ENCODE assay signal across 1 cellular context in the genomic region with DNA sequence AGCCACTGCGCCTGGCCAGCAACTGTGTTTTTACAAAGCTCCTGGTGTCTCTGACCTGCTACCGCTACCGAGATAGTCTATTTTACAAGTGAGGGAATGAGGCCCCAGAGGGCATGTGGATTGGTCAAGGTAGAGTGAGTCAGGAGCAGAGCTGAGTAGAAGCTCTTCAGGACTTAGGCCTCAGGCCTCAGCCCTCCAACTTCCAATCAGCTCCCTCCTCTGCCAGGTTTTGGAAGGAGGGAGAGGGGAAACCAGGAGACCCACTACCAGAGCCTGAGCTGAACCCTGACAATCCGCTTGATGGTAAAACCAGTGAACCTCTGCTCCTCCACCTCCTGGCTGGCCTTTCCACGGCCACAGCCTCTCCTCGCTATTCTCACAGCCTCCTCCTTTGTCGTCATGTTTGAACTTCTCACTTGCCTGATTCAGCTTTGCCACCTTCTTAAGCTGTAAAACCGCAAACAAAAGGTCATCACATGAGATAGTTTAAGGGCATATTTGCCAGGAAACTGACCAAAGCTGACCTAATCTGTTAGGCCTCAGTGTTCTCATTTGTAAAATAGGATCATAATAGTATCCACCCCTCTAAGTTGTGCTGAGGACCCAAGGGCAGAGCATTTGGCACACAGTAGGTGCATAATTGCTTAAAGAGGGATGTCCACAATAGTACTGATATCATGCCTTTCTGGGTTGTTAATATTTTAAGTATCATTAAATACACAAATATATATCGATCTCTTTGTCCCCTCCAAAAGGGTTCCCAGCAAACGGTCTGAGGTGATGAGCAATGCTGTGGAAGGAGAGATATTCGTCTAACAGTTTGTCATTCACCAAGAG.
TF ChIP-seq lines count a peak whose summit lies in the region.

No MANE protein-coding gene starts in this region.

TF ChIP-seq in GM12878, 131 proteins besides CTCF, POLR2A, EP300 and RAD21:
- peak; percentile 65; the same call in 1 of the 2 replicates for TF ChIP-seq CREM (IDR thresholded peaks at IDR 0.05; ENCODE audit: low read depth)
- peak; percentile 76 for TF ChIP-seq IKZF1 (conservative IDR thresholded peaks at IDR 0.05)
- no peak for TF ChIP-seq PAX5 (IDR thresholded peaks at IDR 0.05; ENCODE audit: borderline replicate concordance, low read depth, low read length)
- TF ChIP-seq CBFB (IDR thresholded peaks at IDR 0.05; ENCODE audit: low read depth) = peak; percentile 87
- TF ChIP-seq SKIL (IDR thresholded peaks at IDR 0.05; ENCODE audit: low read depth, poor library complexity, severe bottlenecking) = peak; percentile 58
- TF ChIP-seq, protein P1, sequence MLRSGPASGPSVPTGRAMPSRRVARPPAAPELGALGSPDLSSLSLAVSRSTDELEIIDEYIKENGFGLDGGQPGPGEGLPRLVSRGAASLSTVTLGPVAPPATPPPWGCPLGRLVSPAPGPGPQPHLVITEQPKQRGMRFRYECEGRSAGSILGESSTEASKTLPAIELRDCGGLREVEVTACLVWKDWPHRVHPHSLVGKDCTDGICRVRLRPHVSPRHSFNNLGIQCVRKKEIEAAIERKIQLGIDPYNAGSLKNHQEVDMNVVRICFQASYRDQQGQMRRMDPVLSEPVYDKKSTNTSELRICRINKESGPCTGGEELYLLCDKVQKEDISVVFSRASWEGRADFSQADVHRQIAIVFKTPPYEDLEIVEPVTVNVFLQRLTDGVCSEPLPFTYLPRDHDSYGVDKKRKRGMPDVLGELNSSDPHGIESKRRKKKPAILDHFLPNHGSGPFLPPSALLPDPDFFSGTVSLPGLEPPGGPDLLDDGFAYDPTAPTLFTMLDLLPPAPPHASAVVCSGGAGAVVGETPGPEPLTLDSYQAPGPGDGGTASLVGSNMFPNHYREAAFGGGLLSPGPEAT (IDR thresholded peaks at IDR 0.05; ENCODE audit: low read depth) = 0 out of 2 replicates have a peak, but pooled peaks have one; percentile 46
- TF ChIP-seq RAD51 (IDR thresholded peaks at IDR 0.05) = peak; percentile 25; the same call in 1 of the 2 replicates
- TF ChIP-seq NR2F1 (conservative IDR thresholded peaks at IDR 0.05) = peak; percentile 92
- TF ChIP-seq YY1 (IDR thresholded peaks at IDR 0.05; ENCODE audit: low read depth, low read length) = no peak
- no peak for TF ChIP-seq USF2 (IDR thresholded peaks at IDR 0.05; ENCODE audit: borderline replicate concordance, low read depth, low read length)
- TF ChIP-seq, protein P2, sequence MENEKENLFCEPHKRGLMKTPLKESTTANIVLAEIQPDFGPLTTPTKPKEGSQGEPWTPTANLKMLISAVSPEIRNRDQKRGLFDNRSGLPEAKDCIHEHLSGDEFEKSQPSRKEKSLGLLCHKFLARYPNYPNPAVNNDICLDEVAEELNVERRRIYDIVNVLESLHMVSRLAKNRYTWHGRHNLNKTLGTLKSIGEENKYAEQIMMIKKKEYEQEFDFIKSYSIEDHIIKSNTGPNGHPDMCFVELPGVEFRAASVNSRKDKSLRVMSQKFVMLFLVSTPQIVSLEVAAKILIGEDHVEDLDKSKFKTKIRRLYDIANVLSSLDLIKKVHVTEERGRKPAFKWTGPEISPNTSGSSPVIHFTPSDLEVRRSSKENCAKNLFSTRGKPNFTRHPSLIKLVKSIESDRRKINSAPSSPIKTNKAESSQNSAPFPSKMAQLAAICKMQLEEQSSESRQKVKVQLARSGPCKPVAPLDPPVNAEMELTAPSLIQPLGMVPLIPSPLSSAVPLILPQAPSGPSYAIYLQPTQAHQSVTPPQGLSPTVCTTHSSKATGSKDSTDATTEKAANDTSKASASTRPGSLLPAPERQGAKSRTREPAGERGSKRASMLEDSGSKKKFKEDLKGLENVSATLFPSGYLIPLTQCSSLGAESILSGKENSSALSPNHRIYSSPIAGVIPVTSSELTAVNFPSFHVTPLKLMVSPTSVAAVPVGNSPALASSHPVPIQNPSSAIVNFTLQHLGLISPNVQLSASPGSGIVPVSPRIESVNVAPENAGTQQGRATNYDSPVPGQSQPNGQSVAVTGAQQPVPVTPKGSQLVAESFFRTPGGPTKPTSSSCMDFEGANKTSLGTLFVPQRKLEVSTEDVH (IDR thresholded peaks at IDR 0.05; ENCODE audit: low read depth, partially characterized antibody) = peak; percentile 36
- peak; percentile 56; the same call in 1 of the 2 replicates for TF ChIP-seq LARP7 (IDR thresholded peaks at IDR 0.05)
- peak; percentile 11; the same call in 1 of the 2 replicates for TF ChIP-seq RCOR1 (conservative IDR thresholded peaks at IDR 0.05; ENCODE audit: low read depth, low read length)
- TF ChIP-seq ATF7 (IDR thresholded peaks at IDR 0.05; ENCODE audit: low read depth) = peak; percentile 92
- peak; percentile 15 to 75; a peak in 3 of 4 replicates for TF ChIP-seq BHLHE40 (IDR thresholded peaks at IDR 0.05; ENCODE audit: borderline replicate concordance in 1 of 2, low read depth in 2 of 2, low read length in 1 of 2)
- peak; percentile 33; the same call in 1 of the 2 replicates for TF ChIP-seq EED (IDR thresholded peaks at IDR 0.05; ENCODE audit: low read depth)
- TF ChIP-seq BMI1 (IDR thresholded peaks at IDR 0.05; ENCODE audit: borderline replicate concordance) = peak; percentile 34; the same call in 1 of the 2 replicates
- peak; percentile 59; the same call in 1 of the 2 replicates for TF ChIP-seq NR2C1 (IDR thresholded peaks at IDR 0.05)
- peak; percentile 55 for TF ChIP-seq POLR2AphosphoS2 (IDR thresholded peaks at IDR 0.05; ENCODE audit: low read depth, low read length)
- TF ChIP-seq, protein P3, sequence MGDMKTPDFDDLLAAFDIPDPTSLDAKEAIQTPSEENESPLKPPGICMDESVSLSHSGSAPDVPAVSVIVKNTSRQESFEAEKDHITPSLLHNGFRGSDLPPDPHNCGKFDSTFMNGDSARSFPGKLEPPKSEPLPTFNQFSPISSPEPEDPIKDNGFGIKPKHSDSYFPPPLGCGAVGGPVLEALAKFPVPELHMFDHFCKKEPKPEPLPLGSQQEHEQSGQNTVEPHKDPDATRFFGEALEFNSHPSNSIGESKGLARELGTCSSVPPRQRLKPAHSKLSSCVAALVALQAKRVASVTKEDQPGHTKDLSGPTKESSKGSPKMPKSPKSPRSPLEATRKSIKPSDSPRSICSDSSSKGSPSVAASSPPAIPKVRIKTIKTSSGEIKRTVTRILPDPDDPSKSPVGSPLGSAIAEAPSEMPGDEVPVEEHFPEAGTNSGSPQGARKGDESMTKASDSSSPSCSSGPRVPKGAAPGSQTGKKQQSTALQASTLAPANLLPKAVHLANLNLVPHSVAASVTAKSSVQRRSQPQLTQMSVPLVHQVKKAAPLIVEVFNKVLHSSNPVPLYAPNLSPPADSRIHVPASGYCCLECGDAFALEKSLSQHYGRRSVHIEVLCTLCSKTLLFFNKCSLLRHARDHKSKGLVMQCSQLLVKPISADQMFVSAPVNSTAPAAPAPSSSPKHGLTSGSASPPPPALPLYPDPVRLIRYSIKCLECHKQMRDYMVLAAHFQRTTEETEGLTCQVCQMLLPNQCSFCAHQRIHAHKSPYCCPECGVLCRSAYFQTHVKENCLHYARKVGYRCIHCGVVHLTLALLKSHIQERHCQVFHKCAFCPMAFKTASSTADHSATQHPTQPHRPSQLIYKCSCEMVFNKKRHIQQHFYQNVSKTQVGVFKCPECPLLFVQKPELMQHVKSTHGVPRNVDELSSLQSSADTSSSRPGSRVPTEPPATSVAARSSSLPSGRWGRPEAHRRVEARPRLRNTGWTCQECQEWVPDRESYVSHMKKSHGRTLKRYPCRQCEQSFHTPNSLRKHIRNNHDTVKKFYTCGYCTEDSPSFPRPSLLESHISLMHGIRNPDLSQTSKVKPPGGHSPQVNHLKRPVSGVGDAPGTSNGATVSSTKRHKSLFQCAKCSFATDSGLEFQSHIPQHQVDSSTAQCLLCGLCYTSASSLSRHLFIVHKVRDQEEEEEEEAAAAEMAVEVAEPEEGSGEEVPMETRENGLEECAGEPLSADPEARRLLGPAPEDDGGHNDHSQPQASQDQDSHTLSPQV (IDR thresholded peaks at IDR 0.05) = peak; percentile 79; the same call in 1 of the 2 replicates
- TF ChIP-seq ZBED1 (IDR thresholded peaks at IDR 0.05; ENCODE audit: borderline replicate concordance) = peak; percentile 12
- TF ChIP-seq ESRRA (IDR thresholded peaks at IDR 0.05; ENCODE audit: low read length) = no peak
- TF ChIP-seq MTA2 (IDR thresholded peaks at IDR 0.05; ENCODE audit: low read depth) = peak; percentile 76; the same call in 1 of the 2 replicates
- TF ChIP-seq FOXM1 (IDR thresholded peaks at IDR 0.05; ENCODE audit: low read depth, low read length) = no peak
- TF ChIP-seq ZNF217 (IDR thresholded peaks at IDR 0.05) = peak; percentile 53; the same call in 1 of the 2 replicates
- TF ChIP-seq ZNF687 (IDR thresholded peaks at IDR 0.05) = peak; percentile 90
- TF ChIP-seq MEF2B (IDR thresholded peaks at IDR 0.05; ENCODE audit: partially characterized antibody, poor library complexity, severe bottlenecking) = peak; percentile 25
- peak; percentile 45 for TF ChIP-seq DPF2 (IDR thresholded peaks at IDR 0.05)
- TF ChIP-seq IKZF2 (IDR thresholded peaks at IDR 0.05) = peak; percentile 41 to 60; a peak in 3 of 4 replicates
- 0 out of 2 replicates have a peak, but pooled peaks have one; percentile 22 for TF ChIP-seq CHD2 (IDR thresholded peaks at IDR 0.05; ENCODE audit: borderline replicate concordance, low read depth, low read length)
- peak; percentile 92 for TF ChIP-seq MLLT1 (IDR thresholded peaks at IDR 0.05)
- no peak; the same call in 1 of the 2 replicates for TF ChIP-seq BACH1 (IDR thresholded peaks at IDR 0.05; ENCODE audit: borderline replicate concordance)
- no peak for TF ChIP-seq BRCA1 (IDR thresholded peaks at IDR 0.05; ENCODE audit: low read depth, low read length)
- TF ChIP-seq ZZZ3 (IDR thresholded peaks at IDR 0.05; ENCODE audit: control insufficient read depth, insufficient read length, low read depth) = no peak
- peak; percentile 65 for TF ChIP-seq POLR2AphosphoS5 (IDR thresholded peaks at IDR 0.05; ENCODE audit: low read length)
